Comparison of ENCODE assay signal across 8 cellular contexts in the genomic region with DNA sequence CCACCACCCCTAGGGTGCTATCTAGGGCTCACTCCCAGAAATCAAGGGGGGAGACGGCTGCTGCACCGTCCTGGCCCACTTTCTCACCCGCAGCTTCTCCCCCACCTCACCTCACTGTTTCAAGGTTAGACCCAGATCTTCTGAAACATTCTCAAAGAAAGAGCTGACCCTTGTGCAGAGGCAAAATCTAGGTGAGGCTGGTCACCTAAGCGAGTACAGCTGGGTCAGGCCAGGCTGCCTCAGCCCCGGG. TPM values are rescaled to one million over a fixed set of nuclear protein-coding genes. Genes with fewer than 3 reads are reported as not detected.
DNase-seq lines count a peak whose midpoint lies in the region; ATAC-seq and TF ChIP-seq lines count a peak whose summit lies in the region.

No MANE protein-coding gene starts in this region.

- no peaks in the 10 kb centered on the region for H3K27me3 ChIP-seq in SK-N-SH (ENCODE audit: insufficient read depth)
- H3K27me3 ChIP-seq in iPS-18a (ENCODE audit: control insufficient read depth, insufficient read depth, low read length): peaks cover 8% of the 10 kb centered on the region
- H3K27me3 ChIP-seq in stomach: no peaks in the 10 kb centered on the region

- peaks cover 9% of the 10 kb centered on the region; the same call in 1 of the 2 replicates for H3K79me2 ChIP-seq in SK-N-SH (ENCODE audit: insufficient read depth)

- no peak for ATAC-seq in SK-N-SH treated with all-trans-retinoic acid at 6 μM for 48 hours
- no peak for ATAC-seq in activated CD8-positive, alpha-beta T cell treated with anti-CD3 and anti-CD28 coated beads, Interleukin-2, amount 10 ng/mL, durations not matched to agents 7 days and 5 days
- no peak for ATAC-seq in GM18520 (IDR thresholded peaks at IDR 0.05; ENCODE audit: unreplicated experiment)

- peaks cover 9 to 12% of the 10 kb centered on the region in 2 experiments; a peak in 3 of 4 replicates for H3K4me1 ChIP-seq in SK-N-SH (ENCODE audit: control insufficient read depth in 1 of 2, insufficient read depth in 2 of 2, low read depth in 1 of 2, low read length in 1 of 2)
- peaks cover 15% of the 10 kb centered on the region for H3K4me1 ChIP-seq in iPS-18a (ENCODE audit: control insufficient read depth, low read depth, low read length)
- peaks cover 20 to 28% (median 27%) of the 10 kb centered on the region in 4 donors for H3K4me1 ChIP-seq in stomach

- TF ChIP-seq RAD21 in SK-N-SH (IDR thresholded peaks at IDR 0.05; ENCODE audit: low read length): no peak

- no peak overlapping the region; the same call in 1 of the 2 replicates for H2AFZ ChIP-seq in SK-N-SH (ENCODE audit: low read depth)

- CTCF ChIA-PET in SK-N-SH (lab: Yijun Ruan, JAX): interaction anchor here (0.7 to 3.9 kb wide), 5 partner anchors 8 to 323 kb away, joined by 3 to 39 read pairs (median 3); no protein-coding TSS in a partner anchor
- CTCF ChIA-PET in activated CD8-positive, alpha-beta T cell treated with anti-CD3 and anti-CD28 coated beads, Interleukin-2, amount 10 ng/mL, durations not matched to agents 7 days and 5 days (lab: Charles Lee): interaction anchor here (2.9 kb wide), 1 partner anchor 15 kb away, joined by 13 read pairs; no protein-coding TSS in a partner anchor

- H3K27ac ChIP-seq in SK-N-SH (ENCODE audit: low read depth in 2 of 2, low read length in 1 of 2): peak overlapping the region in 1 of 2 experiments; percentile 44; a peak in 1 of 4 replicates
- peak overlapping the region; percentile 2 for H3K27ac ChIP-seq in iPS-18a (ENCODE audit: low read length)
- H3K27ac ChIP-seq in stomach: peak overlapping the region in 3 of 5 donors; percentile 82 to 89 (median 84)

- H4K20me1 ChIP-seq in SK-N-SH (ENCODE audit: insufficient read depth): no peaks in the 10 kb centered on the region

- TF ChIP-seq CTCF in SK-N-SH (IDR thresholded peaks at IDR 0.05) (no peak), stomach (IDR thresholded peaks at IDR 0.05) (no peak)

- DNase-seq in SK-N-SH (no peak), stomach (no peak), dermis blood vessel endothelial cell (no peak), DMS114 treated with DMSO at 0.1 percent for 48 hours (lab: John Stamatoyannopoulos, UW; ENCODE audit: unreplicated experiment) (no peak)
- no peak for DNase-seq in activated CD8-positive, alpha-beta T cell treated with anti-CD3 and anti-CD28 coated beads, Interleukin-2, amount 10 ng/mL, durations not matched to agents 7 days and 5 days

- H3K4me3 ChIP-seq in SK-N-SH (ENCODE audit: low read depth in 2 of 2, low read length in 1 of 2): peak overlapping the region; percentile 53 to 61
- H3K4me3 ChIP-seq in iPS-18a (ENCODE audit: low read length): peak overlapping the region; percentile 71
- H3K4me3 ChIP-seq in stomach: peak overlapping the region; percentile 49 to 64 (median 56)

- no peaks in the 10 kb centered on the region for H3K9me2 ChIP-seq in SK-N-SH

- intact Hi-C loops in stomach (cut with DNase I; ENCODE audit: low total_unique reads): no loop called here

- H3K36me3 Mint-ChIP-seq in activated CD8-positive, alpha-beta T cell treated with anti-CD3 and anti-CD28 coated beads, Interleukin-2, amount 10 ng/mL, durations not matched to agents 7 days and 5 days (ENCODE audit: low read depth): peaks cover 1% of the 10 kb centered on the region

- peak overlapping the region; percentile 87 for H3K9ac ChIP-seq in SK-N-SH
- H3K9ac ChIP-seq in iPS-18a (ENCODE audit: low read length): peak overlapping the region; percentile 90

- no peaks in the 10 kb centered on the region for H3K9me3 Mint-ChIP-seq in activated CD8-positive, alpha-beta T cell treated with anti-CD3 and anti-CD28 coated beads, Interleukin-2, amount 10 ng/mL, durations not matched to agents 7 days and 5 days (ENCODE audit: insufficient read depth)

- TF ChIP-seq EP300 in SK-N-SH (IDR thresholded peaks at IDR 0.05; ENCODE audit: borderline replicate concordance in 1 of 2, low read depth in 1 of 2, low read length in 1 of 2): no peak
- TF ChIP-seq EP300 in stomach (IDR thresholded peaks at IDR 0.05): no peak

- peaks cover 19% of the 10 kb centered on the region for H3K4me1 Mint-ChIP-seq in activated CD8-positive, alpha-beta T cell treated with anti-CD3 and anti-CD28 coated beads, Interleukin-2, amount 10 ng/mL, durations not matched to agents 7 days and 5 days (ENCODE audit: low read depth)

- H3K4me2 ChIP-seq in SK-N-SH: peak overlapping the region; percentile 99

- no peaks in the 10 kb centered on the region for H3K27me3 Mint-ChIP-seq in activated CD8-positive, alpha-beta T cell treated with anti-CD3 and anti-CD28 coated beads, Interleukin-2, amount 10 ng/mL, durations not matched to agents 7 days and 5 days (ENCODE audit: low read depth)

- peaks cover 10% of the 10 kb centered on the region for H3F3A ChIP-seq in SK-N-SH (replicated peaks; ENCODE audit: insufficient read depth)

- POLR2A ChIA-PET in SK-N-SH (lab: Yijun Ruan, JAX): interaction anchor here (1.5 kb wide), 1 partner anchor 42 kb away, joined by 4 read pairs; a partner anchor contains a TSS
- POLR2A ChIA-PET in activated CD8-positive, alpha-beta T cell treated with anti-CD3 and anti-CD28 coated beads, Interleukin-2, amount 10 ng/mL, durations not matched to agents 7 days and 5 days (lab: Charles Lee): interaction anchor here (0.6 to 2.5 kb wide), 5 partner anchors 15 to 327 kb away, joined by 3 to 9 read pairs (median 3); a partner anchor contains a TSS

- WGBS in SK-N-SH (ENCODE audit: low lambda C conversion rate): 39% methylated on average over 4 of the region's 5 CpGs
- WGBS in stomach, 5 donors: 31 to 76% (median 43%) methylated on average over 3 to 5 of the region's 5 CpGs

- peak overlapping the region; percentile 75 for H3K4me3 Mint-ChIP-seq in activated CD8-positive, alpha-beta T cell treated with anti-CD3 and anti-CD28 coated beads, Interleukin-2, amount 10 ng/mL, durations not matched to agents 7 days and 5 days

- no peak for TF ChIP-seq POLR2A in stomach (IDR thresholded peaks at IDR 0.05)

- peaks cover 0 to 6% of the 10 kb centered on the region in 2 experiments for H3K36me3 ChIP-seq in SK-N-SH (replicated peaks in 1 of 2; ENCODE audit: control insufficient read depth in 1 of 2, insufficient read depth in 2 of 2, low read length in 1 of 2)
- no peaks in the 10 kb centered on the region for H3K36me3 ChIP-seq in iPS-18a (ENCODE audit: control insufficient read depth, low read depth, low read length)
- peaks cover 26 to 68% (median 60%) of the 10 kb centered on the region in 4 donors for H3K36me3 ChIP-seq in stomach

- H3K9me3 ChIP-seq in SK-N-SH: no peaks in the 10 kb centered on the region
- H3K9me3 ChIP-seq in iPS-18a (ENCODE audit: control insufficient read depth, low read depth, low read length): no peaks in the 10 kb centered on the region
- H3K9me3 ChIP-seq in stomach: no peaks in the 10 kb centered on the region

- H3K27ac Mint-ChIP-seq in activated CD8-positive, alpha-beta T cell treated with anti-CD3 and anti-CD28 coated beads, Interleukin-2, amount 10 ng/mL, durations not matched to agents 7 days and 5 days: peak overlapping the region; percentile 41

TF ChIP-seq in SK-N-SH, 30 proteins besides CTCF, POLR2A, EP300 and RAD21:
- TF ChIP-seq EZH2phosphoT487 (IDR thresholded peaks at IDR 0.05; ENCODE audit: borderline replicate concordance, low read depth): no peak
- TF ChIP-seq JUND (IDR thresholded peaks at IDR 0.05): no peak
TF ChIP-seq in SK-N-SH: peak in this region for 0.

TF ChIP-seq in SK-N-SH treated with all-trans-retinoic acid at 6 μM for 48 hours, 23 proteins besides CTCF, POLR2A, EP300 and RAD21 (continues in another document):
- TF ChIP-seq BACH2 (CRISPR knock-in tag; IDR thresholded peaks at IDR 0.05; ENCODE audit: borderline replicate concordance): no peak

RNA-seq across cellular contexts. Expression of a gene that starts 27.0 kb away (rescaled TPM):
- polyA plus RNA-seq in SK-N-SH (2012; rRNA removed) (113 and 114 TPM in 2 replicates), stomach (10 to 100 TPM; 30.0 to 56.1 (median 30.4) TPM)
- 53.9 and 77.4 TPM in 2 replicates for polyA plus RNA-seq in SK-N-SH (2012; cell fraction: cytosol; rRNA removed)
- 170 and 246 TPM in 2 replicates for polyA plus RNA-seq in SK-N-SH (2012; cell fraction: nucleus; rRNA removed)
- total RNA-seq in activated CD8-positive, alpha-beta T cell treated with anti-CD3 and anti-CD28 coated beads, Interleukin-2, amount 10 ng/mL, durations not matched to agents 7 days and 5 days: 10 to 100 TPM; 24.2 to 25.1 TPM
- total RNA-seq in stomach (10 to 100 TPM; 32.5 to 87.9 (median 42.0) TPM), dermis blood vessel endothelial cell (40.3 and 49.9 TPM in 2 replicates)

RNA-seq across cellular contexts. Expression of a gene that starts 27.1 kb away (rescaled TPM):
- polyA plus RNA-seq in SK-N-SH (2012; rRNA removed): 67.6 and 87.3 TPM in 2 replicates
- 57.7 and 71.3 TPM in 2 replicates for polyA plus RNA-seq in SK-N-SH (2012; cell fraction: cytosol; rRNA removed)
- 44.6 and 53.0 TPM in 2 replicates for polyA plus RNA-seq in SK-N-SH (2012; cell fraction: nucleus; rRNA removed)
- total RNA-seq in activated CD8-positive, alpha-beta T cell treated with anti-CD3 and anti-CD28 coated beads, Interleukin-2, amount 10 ng/mL, durations not matched to agents 7 days and 5 days: 10 to 100 TPM; 48.5 to 50.7 TPM
- 100 to 1,000 TPM in 1 of 5 donors, 10 to 100 TPM in 3, 1 to 10 TPM in 1; 9.3 to 441 (median 41.1) TPM for total RNA-seq in stomach
- 10 to 100 TPM; 65.6 to 74.5 (median 71.9) TPM for polyA plus RNA-seq in stomach
- total RNA-seq in dermis blood vessel endothelial cell: 75.9 and 97.2 TPM in 2 replicates

RNA-seq across cellular contexts. Expression of a gene that starts 35.8 kb away (rescaled TPM):
- 16.3 and 16.4 TPM in 2 replicates for polyA plus RNA-seq in SK-N-SH (2012; rRNA removed)
- 8.4 and 10.3 TPM in 2 replicates for polyA plus RNA-seq in SK-N-SH (2012; cell fraction: cytosol; rRNA removed)
- 58.9 and 79.6 TPM in 2 replicates for polyA plus RNA-seq in SK-N-SH (2012; cell fraction: nucleus; rRNA removed)
- total RNA-seq in activated CD8-positive, alpha-beta T cell treated with anti-CD3 and anti-CD28 coated beads, Interleukin-2, amount 10 ng/mL, durations not matched to agents 7 days and 5 days: 10 to 100 TPM; 19.6 to 24.9 TPM
- total RNA-seq in stomach: 10 to 100 TPM; 13.6 to 75.0 (median 50.2) TPM
- 1 to 10 TPM; 4.8 to 5.5 (median 5.0) TPM for polyA plus RNA-seq in stomach
- total RNA-seq in dermis blood vessel endothelial cell: 8.2 and 14.5 TPM in 2 replicates

RNA-seq across cellular contexts. Expression of a gene that starts 41.8 kb away (rescaled TPM):
- polyA plus RNA-seq in SK-N-SH (2012; rRNA removed) (47.6 and 51.9 TPM in 2 replicates), stomach (10 to 100 TPM; 21.0 to 22.8 (median 21.2) TPM)
- 38.1 and 42.7 TPM in 2 replicates for polyA plus RNA-seq in SK-N-SH (2012; cell fraction: cytosol; rRNA removed)
- polyA plus RNA-seq in SK-N-SH (2012; cell fraction: nucleus; rRNA removed): 32.6 and 44.5 TPM in 2 replicates
- 10 to 100 TPM; 17.2 to 20.1 TPM for total RNA-seq in activated CD8-positive, alpha-beta T cell treated with anti-CD3 and anti-CD28 coated beads, Interleukin-2, amount 10 ng/mL, durations not matched to agents 7 days and 5 days
- total RNA-seq in stomach (10 to 100 TPM in 2 of 5 donors, 1 to 10 TPM in 1, not detected in 2; 3.3 to 21.1 (median 16.3) TPM), dermis blood vessel endothelial cell (13.7 and 19.7 TPM in 2 replicates)

RNA-seq across cellular contexts. Expression of a gene that starts 45.3 kb away (rescaled TPM):
- polyA plus RNA-seq in SK-N-SH (2012; rRNA removed) (1.1 and 2.0 TPM in 2 replicates), stomach (1 to 10 TPM; 1.5 to 3.6 (median 2.5) TPM)
- 0.13 and 0.58 TPM in 2 replicates for polyA plus RNA-seq in SK-N-SH (2012; cell fraction: cytosol; rRNA removed)
- polyA plus RNA-seq in SK-N-SH (2012; cell fraction: nucleus; rRNA removed): 8.2 and 12.4 TPM in 2 replicates
- total RNA-seq in activated CD8-positive, alpha-beta T cell treated with anti-CD3 and anti-CD28 coated beads, Interleukin-2, amount 10 ng/mL, durations not matched to agents 7 days and 5 days: under 1 TPM; 0.24 to 0.63 TPM
- total RNA-seq in stomach (10 to 100 TPM in 1 of 5 donors, 1 to 10 TPM in 4; 3.7 to 94.7 (median 6.7) TPM), dermis blood vessel endothelial cell (1.3 and 1.4 TPM in 2 replicates)
